17 cellular contexts compared by ENCODE assay signal in genomic region chr19:49863935-49864320, GRCh38. TPM values are rescaled to one million over a fixed set of nuclear protein-coding genes. Genes with fewer than 3 reads are reported as not detected.
DNase-seq lines count a peak whose midpoint lies in the region; ATAC-seq, FAIRE-seq and TF ChIP-seq lines count a peak whose summit lies in the region.
"Had no signal": no experiment of that assay in that cellular context is flagged by ENCODE, and none has a peak within 500 bp of the region (broad histone marks: within the 10 kb centered on the region; RNA-seq: fewer than 3 reads in every experiment).

No MANE protein-coding gene starts in this region.

- peaks cover 9 to 22% of the 10 kb centered on the region in 2 experiments for H3K36me3 ChIP-seq in GM12878 (ENCODE audit: control insufficient read depth in 2 of 2, insufficient read depth in 2 of 2, low read length in 1 of 2)

- in situ Hi-C loops in GM12878 (cut with MboI) = no loop called here

- POLR2A ChIA-PET in GM12878 (lab: Charles Lee) = interaction anchor here (0.5 kb wide), 1 partner anchor 155 kb away, joined by 4 read pairs; no protein-coding TSS in a partner anchor

- TF ChIP-seq RAD21 in GM12878 (IDR thresholded peaks at IDR 0.05; ENCODE audit: insufficient read depth, low read depth, low read length) = no peak

- H3K9ac ChIP-seq in GM12878 (ENCODE audit: control insufficient read depth, insufficient read depth, low read length) = no peak overlapping the region
- H3K9ac ChIP-seq: BLaER1 had no signal

- RAD21 ChIA-PET in GM12878 (lab: Charles Lee; ENCODE audit: unreplicated experiment) = interaction anchor here (1.3 kb wide), 1 partner anchor 13 kb away, joined by 3 read pairs; the partner anchor contains the start of gene PTOV1

- H4K20me1 ChIP-seq in GM12878 (ENCODE audit: control insufficient read depth, insufficient read depth) = no peaks in the 10 kb centered on the region

- H3K27ac ChIP-seq in GM12878 (ENCODE audit: control insufficient read depth, insufficient read depth) = no peak overlapping the region
- H3K27ac ChIP-seq: BLaER1 had no signal

- no peak for TF ChIP-seq EP300 in GM12878 (IDR thresholded peaks at IDR 0.05; ENCODE audit: borderline replicate concordance in 1 of 2, control insufficient read depth in 1 of 2, low read depth in 2 of 2, low read length in 2 of 2)

- no peak overlapping the region for H3K4me3 ChIP-seq in GM12878
- H3K4me3 ChIP-seq: BLaER1 had no signal

- H3K9me3 Mint-ChIP-seq in activated T-cell treated with anti-CD3 and anti-CD28 coated beads, Interleukin-2, amount 50 U/mL, for 24 hours = no peaks in the 10 kb centered on the region
- H3K9me3 Mint-ChIP-seq in activated T-cell treated with anti-CD3 and anti-CD28 coated beads, Interleukin-2, amount 50 U/mL, for 4 hours = no peaks in the 10 kb centered on the region
- H3K9me3 Mint-ChIP-seq in memory B cell (no peaks in the 10 kb centered on the region), type B pancreatic cell (no peaks in the 10 kb centered on the region)

- no peaks in the 10 kb centered on the region for H3K27me3 ChIP-seq in GM12878 (replicated peaks in 1 of 2; ENCODE audit: control insufficient read depth in 2 of 2, insufficient read depth in 2 of 2, low read length in 1 of 2)
- H3K27me3 ChIP-seq: BLaER1 had no signal

- H3K4me1 ChIP-seq in GM12878 (ENCODE audit: control insufficient read depth, insufficient read depth, low read length) = peaks cover 12% of the 10 kb centered on the region

- no TSS peak for BruUV-seq in GM12878 (replicated peaks; lab: Mats Ljungman, UMichigan)

- peaks cover 36% of the 10 kb centered on the region for H3K4me1 Mint-ChIP-seq in activated T-cell treated with anti-CD3 and anti-CD28 coated beads, Interleukin-2, amount 50 U/mL, for 24 hours (ENCODE audit: low read depth)
- H3K4me1 Mint-ChIP-seq in activated T-cell treated with anti-CD3 and anti-CD28 coated beads, Interleukin-2, amount 50 U/mL, for 4 hours (ENCODE audit: low read depth) = peaks cover 40% of the 10 kb centered on the region
- H3K4me1 Mint-ChIP-seq in memory B cell (peaks cover 19% of the 10 kb centered on the region), type B pancreatic cell (ENCODE audit: unreplicated experiment) (peaks cover 27% of the 10 kb centered on the region)

- TF ChIP-seq CTCF in GM12878 (IDR thresholded peaks at IDR 0.05 in 2 of 3, conservative IDR thresholded peaks at IDR 0.05 in 1 of 3; ENCODE audit: control insufficient read depth in 2 of 3, extremely low read depth in 1 of 3, insufficient read depth in 1 of 3, low read depth in 3 of 3, low read length in 3 of 3) = no peak
- no peak for TF ChIP-seq CTCF in type B pancreatic cell (conservative IDR thresholded peaks at IDR 0.05)

- SMC1A ChIA-PET in GM12878 (lab: Charles Lee; ENCODE audit: uncharacterized antibody, unreplicated experiment) = no interaction called here

- no peak overlapping the region for H3K4me3 Mint-ChIP-seq in activated T-cell treated with anti-CD3 and anti-CD28 coated beads, Interleukin-2, amount 50 U/mL, for 24 hours
- no peak overlapping the region for H3K4me3 Mint-ChIP-seq in activated T-cell treated with anti-CD3 and anti-CD28 coated beads, Interleukin-2, amount 50 U/mL, for 4 hours
- H3K4me3 Mint-ChIP-seq in memory B cell = no peak overlapping the region
- peak overlapping the region; percentile 31 for H3K4me3 Mint-ChIP-seq in type B pancreatic cell

- no peaks in the 10 kb centered on the region for H3K27me3 Mint-ChIP-seq in activated T-cell treated with anti-CD3 and anti-CD28 coated beads, Interleukin-2, amount 50 U/mL, for 24 hours
- H3K27me3 Mint-ChIP-seq in activated T-cell treated with anti-CD3 and anti-CD28 coated beads, Interleukin-2, amount 50 U/mL, for 4 hours (ENCODE audit: low read depth) = no peaks in the 10 kb centered on the region
- H3K27me3 Mint-ChIP-seq in memory B cell = no peaks in the 10 kb centered on the region
- H3K27me3 Mint-ChIP-seq in type B pancreatic cell = no peaks in the 10 kb centered on the region

- H3K9me3 ChIP-seq in GM12878 (replicated peaks; ENCODE audit: control insufficient read depth, insufficient read depth, low read length) = no peaks in the 10 kb centered on the region
- H3K9me3 ChIP-seq: BLaER1 had no signal

- H2AFZ ChIP-seq in GM12878 (ENCODE audit: control insufficient read depth, low read depth, low read length) = no peak overlapping the region

- TF ChIP-seq POLR2A in GM12878 (IDR thresholded peaks at IDR 0.05; ENCODE audit: low read depth, low read length) = 0 out of 2 replicates have a peak, but pooled peaks have one; percentile 20

- peaks cover 77% of the 10 kb centered on the region for H3K36me3 Mint-ChIP-seq in activated T-cell treated with anti-CD3 and anti-CD28 coated beads, Interleukin-2, amount 50 U/mL, for 24 hours (ENCODE audit: low read depth)
- H3K36me3 Mint-ChIP-seq in activated T-cell treated with anti-CD3 and anti-CD28 coated beads, Interleukin-2, amount 50 U/mL, for 4 hours (ENCODE audit: insufficient read depth) = peaks cover 17% of the 10 kb centered on the region
- H3K36me3 Mint-ChIP-seq in memory B cell (peaks cover 11% of the 10 kb centered on the region), type B pancreatic cell (peaks cover 9% of the 10 kb centered on the region)

- H3K79me2 ChIP-seq in GM12878 (ENCODE audit: control insufficient read depth, insufficient read depth, low read length) = peaks cover 18% of the 10 kb centered on the region

- WGBS in GM12878 (ENCODE audit: insufficient coverage, insufficient replicate concordance, low lambda C conversion rate, missing lambda C conversion rate) = 98% methylated on average over 17 of the region's 17 CpGs

- CTCF ChIA-PET in GM12878 (lab: Yijun Ruan, JAX) = interaction anchor here (1.5 kb wide), 1 partner anchor 13 kb away, joined by 3 read pairs; the partner anchor contains the start of gene PTOV1

- ATAC-seq in activated T-cell treated with anti-CD3 and anti-CD28 coated beads, Interleukin-2, amount 50 U/mL, for 4 hours = no peak
- ATAC-seq in GM12878 (no peak), memory B cell (ENCODE audit: low read depth) (no peak)

- intact Hi-C loops in GM12878 (cut with micrococcal nuclease; ENCODE audit: unreplicated experiment) = no loop called here

- FAIRE-seq in GM12878 (lab: Jason Lieb, UNC) = no peak
- FAIRE-seq: H54 had no signal

- H3K27ac Mint-ChIP-seq in activated T-cell treated with anti-CD3 and anti-CD28 coated beads, Interleukin-2, amount 50 U/mL, for 24 hours = peak overlapping the region; percentile 31
- peak overlapping the region; percentile 17 for H3K27ac Mint-ChIP-seq in memory B cell
- no peak overlapping the region for H3K27ac Mint-ChIP-seq in type B pancreatic cell

- no peak overlapping the region for H3K4me2 ChIP-seq in GM12878 (ENCODE audit: control insufficient read depth, insufficient read depth)
- H3K4me2 ChIP-seq: BLaER1 had no signal

- DNase-seq in activated T-cell treated with anti-CD3 and anti-CD28 coated beads, Interleukin-2, amount 50 U/mL, for 24 hours = no peak
- no peak for DNase-seq in activated T-cell treated with anti-CD3 and anti-CD28 coated beads, Interleukin-2, amount 50 U/mL, for 4 hours
- DNase-seq in GM12878 (ENCODE audit: low read depth, low spot score) (no peak), memory B cell (ENCODE audit: low spot score in 2 of 2) (no peak), type B pancreatic cell (ENCODE audit: extremely low spot score, unreplicated experiment) (no peak), NCI-H524 treated with DMSO at 0.1 percent for 48 hours (lab: John Stamatoyannopoulos, UW) (no peak), activated gamma-delta T cell (lab: John Stamatoyannopoulos, UW) (no peak)
- DNase-seq in stimulated activated CD4-positive, alpha-beta T cell treated with anti-CD3 and anti-CD28 coated beads, Interleukin-2, amount 100 ng/mL, for 48 hours = no peak
- DNase-seq: 8988T, MM.1S, NCI-H1105 treated with DMSO at 0.1 percent for 48 hours, NCI-H187, NCI-H2171 treated with DMSO at 0.1 percent for 48 hours, NCI-H510A treated with DMSO at 0.1 percent for 48 hours had no signal

RNA-seq across cellular contexts. Expression of gene PNKP, which starts 3.4 kb away (rescaled TPM):
- 100 to 1,000 TPM; 110 to 120 (median 110) TPM for total RNA-seq in activated T-cell treated with anti-CD3 and anti-CD28 coated beads, Interleukin-2, amount 50 U/mL, for 4 hours
- total RNA-seq in GM12878 (2013; cell fraction: nucleolus; rRNA removed) = 72.0 and 74.7 TPM in 2 replicates
- total RNA-seq in GM12878 (2014; rRNA removed) (42.3 and 55.5 TPM in 2 replicates), GM12878 (2014; rRNA removed; fragmentation: Illumina TruSeq; extraction: Trizol) (19.3 and 20.2 TPM in 2 replicates), GM12878 (2021) (61.4 and 82.3 TPM in 2 replicates), type B pancreatic cell (ENCODE audit: low replicate concordance) (72.3 and 125 TPM in 2 replicates)
- polyA plus RNA-seq in GM12878 (2011; ENCODE audit: low read depth) = 13.5 TPM
- polyA plus RNA-seq in GM12878 (2011; rRNA removed) (9.2 and 14.6 TPM in 2 replicates), GM12878 (2014; fragmentation: Illumina TruSeq; extraction: Trizol) (15.1 and 20.3 TPM in 2 replicates), GM12878 (2014; fragmentation: Nextera tagmentation; extraction: Ambion mirVana) (1 to 10 TPM; 2.9 to 4.0 TPM), GM12878 (2014; rRNA removed) (73.5 and 77.2 TPM in 2 replicates), GM12878 (2016; fragmentation: Nextera tagmentation; extraction: Ambion mirVana) (10 to 100 TPM; 46.2 to 47.4 TPM)
- polyA plus RNA-seq in GM12878 (2011; cell fraction: cytosol; rRNA removed) = 12.5 and 23.5 TPM in 2 replicates
- 123 and 193 TPM in 2 replicates for polyA plus RNA-seq in GM12878 (2011; cell fraction: nucleus; rRNA removed)
- 31.3 and 48.0 TPM in 2 replicates for polyA plus RNA-seq in GM12878 (2012)
- 9.7 and 14.6 TPM in 2 replicates for polyA minus RNA-seq in GM12878 (2011; rRNA and poly(A)+ RNA removed)
- polyA minus RNA-seq in GM12878 (2011; cell fraction: cytosol; rRNA and poly(A)+ RNA removed) = 9.6 and 16.8 TPM in 2 replicates
- 27.8 and 56.3 TPM in 2 replicates for polyA minus RNA-seq in GM12878 (2011; cell fraction: nucleus; rRNA and poly(A)+ RNA removed)

RNA-seq across cellular contexts. Expression of gene PTOV1, which starts 13.0 kb away (rescaled TPM):
- 10 to 100 TPM; 77.8 to 86.3 (median 83.7) TPM for total RNA-seq in activated T-cell treated with anti-CD3 and anti-CD28 coated beads, Interleukin-2, amount 50 U/mL, for 4 hours
- 58.2 and 66.1 TPM in 2 replicates for total RNA-seq in GM12878 (2013; cell fraction: nucleolus; rRNA removed)
- total RNA-seq in GM12878 (2014; rRNA removed) = 28.7 and 36.6 TPM in 2 replicates
- 17.8 and 18.1 TPM in 2 replicates for total RNA-seq in GM12878 (2014; rRNA removed; fragmentation: Illumina TruSeq; extraction: Trizol)
- total RNA-seq in GM12878 (2021) = 76.7 and 83.5 TPM in 2 replicates
- polyA plus RNA-seq in GM12878 (2011; ENCODE audit: low read depth) = 30.2 TPM
- polyA plus RNA-seq in GM12878 (2011; rRNA removed) = 13.2 and 23.4 TPM in 2 replicates
- polyA plus RNA-seq in GM12878 (2011; cell fraction: cytosol; rRNA removed) = 27.6 and 37.3 TPM in 2 replicates
- 211 and 220 TPM in 2 replicates for polyA plus RNA-seq in GM12878 (2011; cell fraction: nucleus; rRNA removed)
- 65.8 and 71.6 TPM in 2 replicates for polyA plus RNA-seq in GM12878 (2012)
- 3.6 and 21.2 TPM in 2 replicates for polyA plus RNA-seq in GM12878 (2014; fragmentation: Illumina TruSeq; extraction: Trizol)
- polyA plus RNA-seq in GM12878 (2014; fragmentation: Nextera tagmentation; extraction: Ambion mirVana) = 10 to 100 TPM in 1 of 2 experiments, 1 to 10 TPM in 1; 3.2 to 10.6 TPM
- 38.1 and 41.5 TPM in 2 replicates for polyA plus RNA-seq in GM12878 (2014; rRNA removed)
- polyA plus RNA-seq in GM12878 (2016; fragmentation: Nextera tagmentation; extraction: Ambion mirVana) = 10 to 100 TPM; 14.8 to 45.0 TPM
- 23.6 and 59.2 TPM in 2 replicates for polyA minus RNA-seq in GM12878 (2011; rRNA and poly(A)+ RNA removed)
- polyA minus RNA-seq in GM12878 (2011; cell fraction: cytosol; rRNA and poly(A)+ RNA removed) = 23.4 and 35.5 TPM in 2 replicates
- 46.5 and 68.3 TPM in 2 replicates for polyA minus RNA-seq in GM12878 (2011; cell fraction: nucleus; rRNA and poly(A)+ RNA removed)
- 248 and 388 TPM in 2 replicates for total RNA-seq in type B pancreatic cell (ENCODE audit: low replicate concordance)

RNA-seq across cellular contexts. Expression of gene AKT1S1, which starts 13.2 kb away (rescaled TPM):
- 10 to 100 TPM; 25.3 to 31.6 (median 28.0) TPM for total RNA-seq in activated T-cell treated with anti-CD3 and anti-CD28 coated beads, Interleukin-2, amount 50 U/mL, for 4 hours
- total RNA-seq in GM12878 (2013; cell fraction: nucleolus; rRNA removed) = 16.5 and 17.4 TPM in 2 replicates
- total RNA-seq in GM12878 (2014; rRNA removed) (7.7 and 9.3 TPM in 2 replicates), GM12878 (2014; rRNA removed; fragmentation: Illumina TruSeq; extraction: Trizol) (3.8 and 5.1 TPM in 2 replicates), GM12878 (2021) (20.9 and 21.4 TPM in 2 replicates), type B pancreatic cell (ENCODE audit: low replicate concordance) (35.8 and 40.1 TPM in 2 replicates)
- 3.8 TPM for polyA plus RNA-seq in GM12878 (2011; ENCODE audit: low read depth)
- polyA plus RNA-seq in GM12878 (2011; rRNA removed) (7.2 and 13.1 TPM in 2 replicates), GM12878 (2014; fragmentation: Illumina TruSeq; extraction: Trizol) (9.4 and 11.6 TPM in 2 replicates), GM12878 (2014; fragmentation: Nextera tagmentation; extraction: Ambion mirVana) (1 to 10 TPM in 1 of 2 experiments, under 1 TPM in 1; 0.43 to 1.2 TPM), GM12878 (2014; rRNA removed) (23.0 and 24.5 TPM in 2 replicates), GM12878 (2016; fragmentation: Nextera tagmentation; extraction: Ambion mirVana) (10 to 100 TPM; 13.4 to 15.4 TPM)
- polyA plus RNA-seq in GM12878 (2011; cell fraction: cytosol; rRNA removed) = 19.6 and 24.1 TPM in 2 replicates
- polyA plus RNA-seq in GM12878 (2011; cell fraction: nucleus; rRNA removed) = 62.1 and 64.3 TPM in 2 replicates
- 16.2 and 17.4 TPM in 2 replicates for polyA plus RNA-seq in GM12878 (2012)
- polyA minus RNA-seq in GM12878 (2011; rRNA and poly(A)+ RNA removed) = 6.1 and 9.8 TPM in 2 replicates
- 5.3 and 5.8 TPM in 2 replicates for polyA minus RNA-seq in GM12878 (2011; cell fraction: cytosol; rRNA and poly(A)+ RNA removed)
- 14.9 and 24.9 TPM in 2 replicates for polyA minus RNA-seq in GM12878 (2011; cell fraction: nucleus; rRNA and poly(A)+ RNA removed)

RNA-seq across cellular contexts. Expression of gene TBC1D17, which starts 13.6 kb away (rescaled TPM):
- 10 to 100 TPM; 29.1 to 30.5 (median 29.3) TPM for total RNA-seq in activated T-cell treated with anti-CD3 and anti-CD28 coated beads, Interleukin-2, amount 50 U/mL, for 4 hours
- total RNA-seq in GM12878 (2013; cell fraction: nucleolus; rRNA removed) = 24.8 and 29.4 TPM in 2 replicates
- total RNA-seq in GM12878 (2014; rRNA removed) = 3.5 and 3.6 TPM in 2 replicates
- 3.1 and 3.2 TPM in 2 replicates for total RNA-seq in GM12878 (2014; rRNA removed; fragmentation: Illumina TruSeq; extraction: Trizol)
- total RNA-seq in GM12878 (2021) = 20.4 and 20.9 TPM in 2 replicates
- polyA plus RNA-seq in GM12878 (2011; ENCODE audit: low read depth) = 36.4 TPM
- 11.7 and 18.9 TPM in 2 replicates for polyA plus RNA-seq in GM12878 (2011; rRNA removed)
- polyA plus RNA-seq in GM12878 (2011; cell fraction: cytosol; rRNA removed) = 21.8 and 25.4 TPM in 2 replicates
- polyA plus RNA-seq in GM12878 (2011; cell fraction: nucleus; rRNA removed) = 93.9 and 98.8 TPM in 2 replicates
- polyA plus RNA-seq in GM12878 (2012) = 45.9 and 50.1 TPM in 2 replicates
- 8.6 and 10.9 TPM in 2 replicates for polyA plus RNA-seq in GM12878 (2014; fragmentation: Illumina TruSeq; extraction: Trizol)
- polyA plus RNA-seq in GM12878 (2014; fragmentation: Nextera tagmentation; extraction: Ambion mirVana) = under 1 TPM; 0.42 to 0.52 TPM
- polyA plus RNA-seq in GM12878 (2014; rRNA removed) = 17.4 and 22.3 TPM in 2 replicates
- polyA plus RNA-seq in GM12878 (2016; fragmentation: Nextera tagmentation; extraction: Ambion mirVana) = 10 to 100 TPM; 11.5 to 13.2 TPM
- polyA minus RNA-seq in GM12878 (2011; rRNA and poly(A)+ RNA removed) = 11.3 and 21.0 TPM in 2 replicates
- polyA minus RNA-seq in GM12878 (2011; cell fraction: cytosol; rRNA and poly(A)+ RNA removed) = 9.3 and 10.2 TPM in 2 replicates
- polyA minus RNA-seq in GM12878 (2011; cell fraction: nucleus; rRNA and poly(A)+ RNA removed) = 18.5 and 22.0 TPM in 2 replicates
- 33.9 and 45.9 TPM in 2 replicates for total RNA-seq in type B pancreatic cell (ENCODE audit: low replicate concordance)

RNA-seq across cellular contexts. Expression of gene IL4I1, which starts 32.8 kb away (rescaled TPM):
- 10 to 100 TPM; 24.7 to 52.7 (median 36.4) TPM for total RNA-seq in activated T-cell treated with anti-CD3 and anti-CD28 coated beads, Interleukin-2, amount 50 U/mL, for 4 hours
- total RNA-seq in GM12878 (2013; cell fraction: nucleolus; rRNA removed) = 73.8 and 88.4 TPM in 2 replicates
- total RNA-seq in GM12878 (2014; rRNA removed) (39.1 and 51.0 TPM in 2 replicates), GM12878 (2014; rRNA removed; fragmentation: Illumina TruSeq; extraction: Trizol) (16.2 and 17.4 TPM in 2 replicates), GM12878 (2021) (80.0 and 82.6 TPM in 2 replicates), type B pancreatic cell (ENCODE audit: low replicate concordance) (0.58 and 0.74 TPM in 2 replicates)
- polyA plus RNA-seq in GM12878 (2011; ENCODE audit: low read depth) = 16.2 TPM
- polyA plus RNA-seq in GM12878 (2011; rRNA removed) (37.4 and 83.8 TPM in 2 replicates), GM12878 (2014; fragmentation: Illumina TruSeq; extraction: Trizol) (4.8 and 20.1 TPM in 2 replicates), GM12878 (2014; fragmentation: Nextera tagmentation; extraction: Ambion mirVana) (under 1 TPM; 0.62 to 1.00 TPM), GM12878 (2014; rRNA removed) (42.5 and 53.3 TPM in 2 replicates), GM12878 (2016; fragmentation: Nextera tagmentation; extraction: Ambion mirVana) (10 to 100 TPM; 43.0 to 45.5 TPM)
- polyA plus RNA-seq in GM12878 (2011; cell fraction: cytosol; rRNA removed) = 134 and 171 TPM in 2 replicates
- polyA plus RNA-seq in GM12878 (2011; cell fraction: nucleus; rRNA removed) = 271 and 308 TPM in 2 replicates
- 49.6 and 88.7 TPM in 2 replicates for polyA plus RNA-seq in GM12878 (2012)
- 56.8 and 118 TPM in 2 replicates for polyA minus RNA-seq in GM12878 (2011; rRNA and poly(A)+ RNA removed)
- 132 and 154 TPM in 2 replicates for polyA minus RNA-seq in GM12878 (2011; cell fraction: cytosol; rRNA and poly(A)+ RNA removed)
- 56.3 and 66.6 TPM in 2 replicates for polyA minus RNA-seq in GM12878 (2011; cell fraction: nucleus; rRNA and poly(A)+ RNA removed)
- total RNA-seq: SK-MEL-5 had no signal
